ENCODE assay signal across 1 cellular context in the genomic region with DNA sequence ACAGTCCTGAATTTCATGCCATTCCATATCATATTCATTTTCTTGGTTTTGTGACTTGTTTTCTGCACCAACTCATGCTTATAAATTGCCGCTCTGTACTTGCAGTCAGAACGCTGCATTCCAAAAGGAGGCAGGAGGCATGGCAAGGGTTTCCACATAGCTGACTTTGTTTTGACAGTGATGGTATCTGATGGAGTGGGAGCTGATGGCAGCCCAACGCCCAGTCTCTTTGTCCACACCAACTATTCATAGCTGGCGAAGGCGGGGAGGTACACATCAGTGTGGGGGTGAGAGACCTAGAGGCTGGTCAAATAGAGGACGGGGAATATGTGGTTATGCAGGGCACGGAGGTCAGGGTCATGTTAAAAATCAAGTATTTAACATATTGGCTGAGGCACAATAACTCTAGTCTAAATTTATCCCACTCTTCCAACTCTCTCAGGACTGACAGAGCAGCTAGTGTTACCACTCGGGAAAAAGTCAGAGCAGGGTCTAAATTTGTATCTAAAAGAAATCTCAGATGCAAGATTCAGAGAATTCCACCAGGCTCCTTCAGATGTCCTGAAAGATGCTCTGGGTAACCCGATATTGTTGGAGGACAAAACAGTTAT.
A peak's percentile ranks its signal among the peaks of the same experiment; 100 is the strongest.
TF ChIP-seq lines count a peak whose summit lies in the region.

No MANE protein-coding gene starts in this region.

TF ChIP-seq in HEK293, 187 proteins besides CTCF, POLR2A, EP300 and RAD21 (continued from another document):
- TF ChIP-seq, protein P1, sequence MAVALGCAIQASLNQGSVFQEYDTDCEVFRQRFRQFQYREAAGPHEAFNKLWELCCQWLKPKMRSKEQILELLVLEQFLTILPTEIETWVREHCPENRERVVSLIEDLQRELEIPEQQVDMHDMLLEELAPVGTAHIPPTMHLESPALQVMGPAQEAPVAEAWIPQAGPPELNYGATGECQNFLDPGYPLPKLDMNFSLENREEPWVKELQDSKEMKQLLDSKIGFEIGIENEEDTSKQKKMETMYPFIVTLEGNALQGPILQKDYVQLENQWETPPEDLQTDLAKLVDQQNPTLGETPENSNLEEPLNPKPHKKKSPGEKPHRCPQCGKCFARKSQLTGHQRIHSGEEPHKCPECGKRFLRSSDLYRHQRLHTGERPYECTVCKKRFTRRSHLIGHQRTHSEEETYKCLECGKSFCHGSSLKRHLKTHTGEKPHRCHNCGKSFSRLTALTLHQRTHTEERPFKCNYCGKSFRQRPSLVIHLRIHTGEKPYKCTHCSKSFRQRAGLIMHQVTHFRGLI (tag by site-specific recombination; IDR thresholded peaks at IDR 0.05): no peak
- TF ChIP-seq, protein P2, sequence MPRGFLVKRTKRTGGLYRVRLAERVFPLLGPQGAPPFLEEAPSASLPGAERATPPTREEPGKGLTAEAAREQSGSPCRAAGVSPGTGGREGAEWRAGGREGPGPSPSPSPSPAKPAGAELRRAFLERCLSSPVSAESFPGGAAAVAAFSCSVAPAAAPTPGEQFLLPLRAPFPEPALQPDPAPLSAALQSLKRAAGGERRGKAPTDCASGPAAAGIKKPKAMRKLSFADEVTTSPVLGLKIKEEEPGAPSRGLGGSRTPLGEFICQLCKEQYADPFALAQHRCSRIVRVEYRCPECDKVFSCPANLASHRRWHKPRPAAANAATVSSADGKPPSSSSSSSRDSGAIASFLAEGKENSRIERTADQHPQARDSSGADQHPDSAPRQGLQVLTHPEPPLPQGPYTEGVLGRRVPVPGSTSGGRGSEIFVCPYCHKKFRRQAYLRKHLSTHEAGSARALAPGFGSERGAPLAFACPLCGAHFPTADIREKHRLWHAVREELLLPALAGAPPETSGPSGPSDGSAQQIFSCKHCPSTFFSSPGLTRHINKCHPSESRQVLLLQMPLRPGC (tag by site-specific recombination; IDR thresholded peaks at IDR 0.05): no peak
- no peak for TF ChIP-seq ZNF530 (tag by site-specific recombination; IDR thresholded peaks at IDR 0.05; ENCODE audit: low read depth)
- no peak for TF ChIP-seq ZNF426 (tag by site-specific recombination; IDR thresholded peaks at IDR 0.05)
- TF ChIP-seq ZNF366 (tag by site-specific recombination; conservative IDR thresholded peaks at IDR 0.05): no peak
- TF ChIP-seq YY1 (tag by site-specific recombination; IDR thresholded peaks at IDR 0.05): no peak
- no peak for TF ChIP-seq ZNF433 (tag by site-specific recombination; IDR thresholded peaks at IDR 0.05; ENCODE audit: low read depth)
- peak; percentile 36; the same call in 1 of the 2 replicates for TF ChIP-seq ZFHX2 (tag by site-specific recombination; conservative IDR thresholded peaks at IDR 0.05)
- TF ChIP-seq ZNF223 (tag by site-specific recombination; IDR thresholded peaks at IDR 0.05): no peak
- TF ChIP-seq, protein P3, sequence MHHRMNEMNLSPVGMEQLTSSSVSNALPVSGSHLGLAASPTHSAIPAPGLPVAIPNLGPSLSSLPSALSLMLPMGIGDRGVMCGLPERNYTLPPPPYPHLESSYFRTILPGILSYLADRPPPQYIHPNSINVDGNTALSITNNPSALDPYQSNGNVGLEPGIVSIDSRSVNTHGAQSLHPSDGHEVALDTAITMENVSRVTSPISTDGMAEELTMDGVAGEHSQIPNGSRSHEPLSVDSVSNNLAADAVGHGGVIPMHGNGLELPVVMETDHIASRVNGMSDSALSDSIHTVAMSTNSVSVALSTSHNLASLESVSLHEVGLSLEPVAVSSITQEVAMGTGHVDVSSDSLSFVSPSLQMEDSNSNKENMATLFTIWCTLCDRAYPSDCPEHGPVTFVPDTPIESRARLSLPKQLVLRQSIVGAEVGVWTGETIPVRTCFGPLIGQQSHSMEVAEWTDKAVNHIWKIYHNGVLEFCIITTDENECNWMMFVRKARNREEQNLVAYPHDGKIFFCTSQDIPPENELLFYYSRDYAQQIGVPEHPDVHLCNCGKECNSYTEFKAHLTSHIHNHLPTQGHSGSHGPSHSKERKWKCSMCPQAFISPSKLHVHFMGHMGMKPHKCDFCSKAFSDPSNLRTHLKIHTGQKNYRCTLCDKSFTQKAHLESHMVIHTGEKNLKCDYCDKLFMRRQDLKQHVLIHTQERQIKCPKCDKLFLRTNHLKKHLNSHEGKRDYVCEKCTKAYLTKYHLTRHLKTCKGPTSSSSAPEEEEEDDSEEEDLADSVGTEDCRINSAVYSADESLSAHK (tag by site-specific recombination; IDR thresholded peaks at IDR 0.05): no peak
- peak; percentile 74 for TF ChIP-seq EGR2 (tag by site-specific recombination; IDR thresholded peaks at IDR 0.05; ENCODE audit: low read depth)
- TF ChIP-seq, protein P4, sequence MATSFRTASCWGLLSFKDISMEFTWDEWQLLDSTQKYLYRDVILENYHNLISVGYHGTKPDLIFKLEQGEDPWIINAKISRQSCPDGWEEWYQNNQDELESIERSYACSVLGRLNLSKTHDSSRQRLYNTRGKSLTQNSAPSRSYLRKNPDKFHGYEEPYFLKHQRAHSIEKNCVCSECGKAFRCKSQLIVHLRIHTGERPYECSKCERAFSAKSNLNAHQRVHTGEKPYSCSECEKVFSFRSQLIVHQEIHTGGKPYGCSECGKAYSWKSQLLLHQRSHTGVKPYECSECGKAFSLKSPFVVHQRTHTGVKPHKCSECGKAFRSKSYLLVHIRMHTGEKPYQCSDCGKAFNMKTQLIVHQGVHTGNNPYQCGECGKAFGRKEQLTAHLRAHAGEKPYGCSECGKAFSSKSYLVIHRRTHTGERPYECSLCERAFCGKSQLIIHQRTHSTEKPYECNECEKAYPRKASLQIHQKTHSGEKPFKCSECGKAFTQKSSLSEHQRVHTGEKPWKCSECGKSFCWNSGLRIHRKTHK (tag by site-specific recombination; IDR thresholded peaks at IDR 0.05): no peak
- TF ChIP-seq, protein P5, sequence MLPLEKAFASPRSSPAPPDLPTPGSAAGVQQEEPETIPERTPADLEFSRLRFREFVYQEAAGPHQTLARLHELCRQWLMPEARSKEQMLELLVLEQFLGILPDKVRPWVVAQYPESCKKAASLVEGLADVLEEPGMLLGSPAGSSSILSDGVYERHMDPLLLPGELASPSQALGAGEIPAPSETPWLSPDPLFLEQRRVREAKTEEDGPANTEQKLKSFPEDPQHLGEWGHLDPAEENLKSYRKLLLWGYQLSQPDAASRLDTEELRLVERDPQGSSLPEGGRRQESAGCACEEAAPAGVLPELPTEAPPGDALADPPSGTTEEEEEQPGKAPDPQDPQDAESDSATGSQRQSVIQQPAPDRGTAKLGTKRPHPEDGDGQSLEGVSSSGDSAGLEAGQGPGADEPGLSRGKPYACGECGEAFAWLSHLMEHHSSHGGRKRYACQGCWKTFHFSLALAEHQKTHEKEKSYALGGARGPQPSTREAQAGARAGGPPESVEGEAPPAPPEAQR (tag by site-specific recombination; IDR thresholded peaks at IDR 0.05): no peak
- TF ChIP-seq, protein P6, sequence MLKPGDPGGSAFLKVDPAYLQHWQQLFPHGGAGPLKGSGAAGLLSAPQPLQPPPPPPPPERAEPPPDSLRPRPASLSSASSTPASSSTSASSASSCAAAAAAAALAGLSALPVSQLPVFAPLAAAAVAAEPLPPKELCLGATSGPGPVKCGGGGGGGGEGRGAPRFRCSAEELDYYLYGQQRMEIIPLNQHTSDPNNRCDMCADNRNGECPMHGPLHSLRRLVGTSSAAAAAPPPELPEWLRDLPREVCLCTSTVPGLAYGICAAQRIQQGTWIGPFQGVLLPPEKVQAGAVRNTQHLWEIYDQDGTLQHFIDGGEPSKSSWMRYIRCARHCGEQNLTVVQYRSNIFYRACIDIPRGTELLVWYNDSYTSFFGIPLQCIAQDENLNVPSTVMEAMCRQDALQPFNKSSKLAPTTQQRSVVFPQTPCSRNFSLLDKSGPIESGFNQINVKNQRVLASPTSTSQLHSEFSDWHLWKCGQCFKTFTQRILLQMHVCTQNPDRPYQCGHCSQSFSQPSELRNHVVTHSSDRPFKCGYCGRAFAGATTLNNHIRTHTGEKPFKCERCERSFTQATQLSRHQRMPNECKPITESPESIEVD (tag by site-specific recombination; IDR thresholded peaks at IDR 0.05): no peak
- TF ChIP-seq ZNF404 (tag by site-specific recombination; IDR thresholded peaks at IDR 0.05): no peak
- TF ChIP-seq ZSCAN30 (tag by site-specific recombination; IDR thresholded peaks at IDR 0.05): no peak
- TF ChIP-seq ZBTB8A (tag by site-specific recombination; IDR thresholded peaks at IDR 0.05): no peak
- no peak for TF ChIP-seq ZNF555 (tag by site-specific recombination; conservative IDR thresholded peaks at IDR 0.05)
- TF ChIP-seq ZNF354C (tag by site-specific recombination; IDR thresholded peaks at IDR 0.05; ENCODE audit: borderline replicate concordance, low read depth): no peak
- no peak for TF ChIP-seq ZNF416 (tag by site-specific recombination; IDR thresholded peaks at IDR 0.05)
